8 cellular contexts compared by ENCODE assay signal in the genomic region with DNA sequence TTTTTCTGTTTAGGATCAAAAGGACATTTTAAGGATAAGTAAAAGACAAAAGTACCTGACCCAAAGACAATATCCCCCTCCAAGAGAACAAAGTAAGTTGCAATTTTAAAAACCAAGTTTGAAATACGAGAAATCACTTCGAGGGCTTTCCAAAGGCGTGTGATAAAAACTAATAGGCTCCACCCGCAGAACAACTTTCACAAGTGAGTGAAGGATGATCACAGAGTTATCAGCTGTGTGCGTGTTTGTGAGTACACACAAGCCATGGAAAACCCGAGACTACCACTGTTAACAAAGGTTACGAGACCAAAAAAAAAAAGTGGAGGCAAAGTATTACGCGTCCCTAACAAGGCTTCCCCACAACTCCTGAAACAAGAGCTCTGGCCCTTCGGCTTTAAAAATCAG. TPM values are rescaled to one million over a fixed set of nuclear protein-coding genes. Genes with fewer than 3 reads are reported as not detected.
A peak's percentile ranks its signal among the peaks of the same experiment; 100 is the strongest.
DNase-seq lines count a peak whose midpoint lies in the region; ATAC-seq and TF ChIP-seq lines count a peak whose summit lies in the region.

No MANE protein-coding gene starts in this region.

- no peaks in the 10 kb centered on the region for H3K9me3 Mint-ChIP-seq in activated T-cell treated with anti-CD3 and anti-CD28 coated beads, Interleukin-2, amount 50 U/mL, for 24 hours
- no peaks in the 10 kb centered on the region for H3K9me3 Mint-ChIP-seq in natural killer cell

- H3K27ac Mint-ChIP-seq in activated T-cell treated with anti-CD3 and anti-CD28 coated beads, Interleukin-2, amount 50 U/mL, for 24 hours = peak overlapping the region; percentile 93
- peak overlapping the region; percentile 87 to 94 for H3K27ac Mint-ChIP-seq in natural killer cell

- TF ChIP-seq CTCF in epithelial cell of esophagus (IDR thresholded peaks at IDR 0.05; ENCODE audit: insufficient read depth, low read depth, low read length, missing control alignments) (no peak), natural killer cell (IDR thresholded peaks at IDR 0.05) (no peak)

- intact Hi-C loops in natural killer cell (cut with micrococcal nuclease) = loop anchor here (10.0 kb wide), 2 partner anchors 65 to 1595 kb away; a partner anchor contains a TSS

- H3K4me1 Mint-ChIP-seq in activated T-cell treated with anti-CD3 and anti-CD28 coated beads, Interleukin-2, amount 50 U/mL, for 24 hours (ENCODE audit: low read depth) = peaks cover 53% of the 10 kb centered on the region
- H3K4me1 Mint-ChIP-seq in natural killer cell = peaks cover 58 to 61% of the 10 kb centered on the region in 2 donors

- H3K4me3 ChIP-seq in epithelial cell of esophagus (ENCODE audit: low read length) = peak overlapping the region; percentile 82

- DNase-seq in activated T-cell treated with anti-CD3 and anti-CD28 coated beads, Interleukin-2, amount 50 U/mL, for 24 hours = no peak
- no peak for DNase-seq in activated T-cell treated with anti-CD3 and anti-CD28 coated beads, Interleukin-2, amount 50 U/mL, for 1 hour
- DNase-seq in RPMI7951 (ENCODE audit: low read depth) (peak; percentile 45), epithelial cell of esophagus (ENCODE audit: low read depth) (peak; percentile 60), natural killer cell (no peak), SKM-1 (lab: John Stamatoyannopoulos, UW; ENCODE audit: unreplicated experiment) (no peak)

- peak overlapping the region; percentile 92 for H3K4me3 Mint-ChIP-seq in activated T-cell treated with anti-CD3 and anti-CD28 coated beads, Interleukin-2, amount 50 U/mL, for 24 hours
- H3K4me3 Mint-ChIP-seq in natural killer cell = peak overlapping the region; percentile 94

- H3K36me3 Mint-ChIP-seq in activated T-cell treated with anti-CD3 and anti-CD28 coated beads, Interleukin-2, amount 50 U/mL, for 24 hours (ENCODE audit: low read depth) = peaks cover 37% of the 10 kb centered on the region
- H3K36me3 Mint-ChIP-seq in natural killer cell = no peaks in the 10 kb centered on the region

- no peaks in the 10 kb centered on the region for H3K27me3 Mint-ChIP-seq in activated T-cell treated with anti-CD3 and anti-CD28 coated beads, Interleukin-2, amount 50 U/mL, for 24 hours
- H3K27me3 Mint-ChIP-seq in natural killer cell (ENCODE audit: low read depth in 2 of 2) = peaks cover 0 to 3% of the 10 kb centered on the region in 2 donors

- ATAC-seq in natural killer cell (peak in 2 of 3 donors; percentile 11 to 18), GM21825 (IDR thresholded peaks at IDR 0.05; ENCODE audit: unreplicated experiment) (no peak), HG02678 (IDR thresholded peaks at IDR 0.05; ENCODE audit: unreplicated experiment) (no peak)

RNA-seq across cellular contexts. Expression of a gene that starts 0.8 kb away (rescaled TPM):
- total RNA-seq in RPMI7951 (2014; rRNA removed; shearing (Covaris generic)) = 65.6 and 73.3 TPM in 2 replicates
- 100 to 1,000 TPM; 138 to 160 (median 148) TPM for total RNA-seq in natural killer cell

Comparison
In these comparisons a context has a peak if more than half of its experiments do, and no peak if none do; other contexts are left out.
1. DNase-seq: peak in RPMI7951 (single experiment) and epithelial cell of esophagus (single experiment); none in activated T-cell treated with anti-CD3 and anti-CD28 coated beads, Interleukin-2, amount 50 U/mL, for 24 hours (single experiment), activated T-cell treated with anti-CD3 and anti-CD28 coated beads, Interleukin-2, amount 50 U/mL, for 1 hour (single experiment), natural killer cell (single experiment) and SKM-1 (single experiment).
2. ATAC-seq: peak in natural killer cell (2 of 3); none in GM21825 (single experiment) and HG02678 (single experiment).